ENCODE assay signal across 28 cellular contexts in the genomic region with DNA sequence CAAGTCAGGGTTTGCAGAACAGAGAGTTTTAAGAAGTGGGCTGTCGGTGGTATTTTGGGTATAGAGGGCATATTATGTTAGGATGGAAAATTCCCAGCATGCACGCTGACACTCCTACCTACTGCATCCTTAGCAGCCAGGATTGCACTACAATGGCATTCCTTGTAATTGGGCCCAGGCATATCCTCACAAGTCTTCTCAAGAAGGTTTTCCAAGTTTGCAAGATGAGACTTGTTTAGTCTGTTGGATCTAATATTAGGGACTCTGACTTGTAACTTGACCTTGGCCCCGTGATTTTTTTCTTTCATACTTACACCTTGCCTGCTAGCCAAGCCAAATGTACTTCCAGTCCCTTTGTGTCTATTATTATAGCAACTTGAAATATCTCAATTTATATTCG.
"Had no signal": no experiment of that assay in that cellular context is flagged by ENCODE, and none has a peak within 500 bp of the region (broad histone marks: within the 10 kb centered on the region; RNA-seq: fewer than 3 reads in every experiment).

No MANE protein-coding gene starts in this region.

- H3K9ac ChIP-seq: neural progenitor cell, parathyroid adenoma had no signal

- H3K79me2 ChIP-seq: parathyroid adenoma had no signal

- H2AFZ ChIP-seq: neural progenitor cell, parathyroid adenoma had no signal

- H3K4me2 ChIP-seq: neural progenitor cell had no signal

- FAIRE-seq: small intestine, urothelium cell line had no signal

- H3K36me3 Mint-ChIP-seq: neural progenitor cell; stimulated activated effector memory CD8-positive, alpha-beta T cell treated with anti-CD3 and anti-CD28 coated beads, Interleukin-12 subunit alpha, Interleukin-12 subunit beta, amount 100 ng/mL, for 72 hours; stimulated activated naive B cell treated with anti-CD40 and anti-IgM and Interleukin-4, amounts not matched to agents 10 μg/mL and 1 μg/mL and 100 μg/mL, for 72 hours had no signal

- H3K27ac Mint-ChIP-seq: nephron; neural progenitor cell; progenitor cell of endocrine pancreas; stimulated activated effector memory CD8-positive, alpha-beta T cell treated with anti-CD3 and anti-CD28 coated beads, Interleukin-12 subunit alpha, Interleukin-12 subunit beta, amount 100 ng/mL, for 72 hours; stimulated activated naive B cell treated with anti-CD40 and anti-IgM and Interleukin-4, amounts not matched to agents 10 μg/mL and 1 μg/mL and 100 μg/mL, for 72 hours; stimulated activated naive CD8-positive, alpha-beta T cell treated with anti-CD3 and anti-CD28 coated beads, Interleukin-15, Interleukin-2, amounts not matched to agents 100 ng/mL and 50 ng/mL, for 24 hours had no signal

- H3K27me3 ChIP-seq: neural progenitor cell, ovary, right lobe of liver, sigmoid colon, stomach, thyroid gland, tibial nerve, upper lobe of left lung, vagina had no signal

- H3K4me1 ChIP-seq: neural progenitor cell, parathyroid adenoma, psoas muscle, right lobe of liver, sigmoid colon, stomach, thyroid gland, tibial nerve, upper lobe of left lung, vagina had no signal

- H3K27ac ChIP-seq: neural progenitor cell, ovary, parathyroid adenoma, psoas muscle, right lobe of liver, sigmoid colon, stomach, thoracic aorta, thyroid gland, tibial nerve, upper lobe of left lung, vagina had no signal

- H3K4me1 Mint-ChIP-seq: neural progenitor cell; stimulated activated effector memory CD8-positive, alpha-beta T cell treated with anti-CD3 and anti-CD28 coated beads, Interleukin-12 subunit alpha, Interleukin-12 subunit beta, amount 100 ng/mL, for 72 hours; stimulated activated naive B cell treated with anti-CD40 and anti-IgM and Interleukin-4, amounts not matched to agents 10 μg/mL and 1 μg/mL and 100 μg/mL, for 72 hours had no signal

- DNase-seq: occipital lobe; ovary; posterior cingulate gyrus; psoas muscle; right cardiac atrium; right lobe of liver; sigmoid colon; small intestine; stimulated activated CD4-positive, alpha-beta T cell treated with anti-CD3 and anti-CD28 coated beads, Interleukin-15, amount 100 ng/mL, for 24 hours; stimulated activated CD4-positive, alpha-beta T cell treated with anti-CD3 and anti-CD28 coated beads, Interleukin-2, amount 100 ng/mL, for 24 hours; stimulated activated CD4-positive, alpha-beta T cell treated with anti-CD3 and anti-CD28 coated beads, Interleukin-2, amount 100 ng/mL, for 48 hours; stimulated activated CD4-positive, alpha-beta T cell treated with anti-CD3 and anti-CD28 coated beads, Interleukin-4, amount 100 ng/mL, for 24 hours; stimulated activated naive B cell treated with anti-CD40 and anti-IgM and Interleukin-4, amounts not matched to agents 10 μg/mL and 1 μg/mL and 100 μg/mL, for 72 hours; stimulated activated naive CD4-positive, alpha-beta T cell treated with Interleukin-2 at 50 U/mL for 16 hours; stomach; thyroid gland; trophoblast cell; upper lobe of left lung had no signal

- H3K27me3 Mint-ChIP-seq: progenitor cell of endocrine pancreas; stimulated activated naive CD8-positive, alpha-beta T cell treated with anti-CD3 and anti-CD28 coated beads, Interleukin-15, Interleukin-2, amounts not matched to agents 100 ng/mL and 50 ng/mL, for 24 hours had no signal

- H3K36me3 ChIP-seq: neural progenitor cell, ovary, right lobe of liver, sigmoid colon, stomach, thoracic aorta, thyroid gland, tibial nerve, upper lobe of left lung, vagina had no signal

- H3K4me3 ChIP-seq: neural progenitor cell, ovary, psoas muscle, right lobe of liver, sigmoid colon, stomach, thoracic aorta, thyroid gland, tibial nerve, upper lobe of left lung, vagina had no signal

- ATAC-seq: psoas muscle; right cardiac atrium; right lobe of liver; stimulated activated effector memory CD8-positive, alpha-beta T cell treated with anti-CD3 and anti-CD28 coated beads, Interleukin-12 subunit alpha, Interleukin-12 subunit beta, amount 100 ng/mL, for 72 hours; stimulated activated naive B cell treated with anti-CD40 and anti-IgM and Interleukin-4, amounts not matched to agents 10 μg/mL and 1 μg/mL and 100 μg/mL, for 72 hours had no signal

- H3K4me3 Mint-ChIP-seq: nephron; neural progenitor cell; stimulated activated effector memory CD8-positive, alpha-beta T cell treated with anti-CD3 and anti-CD28 coated beads, Interleukin-12 subunit alpha, Interleukin-12 subunit beta, amount 100 ng/mL, for 72 hours; stimulated activated naive B cell treated with anti-CD40 and anti-IgM and Interleukin-4, amounts not matched to agents 10 μg/mL and 1 μg/mL and 100 μg/mL, for 72 hours; stimulated activated naive CD8-positive, alpha-beta T cell treated with anti-CD3 and anti-CD28 coated beads, Interleukin-15, Interleukin-2, amounts not matched to agents 100 ng/mL and 50 ng/mL, for 24 hours had no signal
